16 cellular contexts compared by ENCODE assay signal in the genomic region with DNA sequence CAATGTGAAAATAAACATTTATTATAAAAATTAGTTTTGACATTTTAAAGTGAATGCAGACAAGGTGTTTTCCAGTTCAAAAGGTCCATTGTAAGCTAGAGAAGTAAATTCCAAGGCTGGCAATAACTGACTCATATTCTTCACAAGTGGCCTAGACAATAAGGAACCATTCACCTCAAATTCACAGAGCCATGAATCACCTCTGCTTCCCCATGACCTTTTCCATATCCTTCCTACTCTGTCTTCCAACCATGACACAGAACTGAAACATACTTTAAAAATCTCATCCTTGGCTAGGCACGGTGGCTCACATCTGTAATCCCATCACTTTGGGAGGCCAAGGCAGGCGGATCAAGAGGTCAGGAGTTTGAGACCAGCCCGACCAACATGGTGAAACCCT. TPM values are rescaled to one million over a fixed set of nuclear protein-coding genes. Genes with fewer than 3 reads are reported as not detected.
A peak's percentile ranks its signal among the peaks of the same experiment; 100 is the strongest.
DNase-seq lines count a peak whose midpoint lies in the region; ATAC-seq and TF ChIP-seq lines count a peak whose summit lies in the region.
"Had no signal": no experiment of that assay in that cellular context is flagged by ENCODE, and none has a peak within 500 bp of the region (broad histone marks: within the 10 kb centered on the region; RNA-seq: fewer than 3 reads in every experiment).

No MANE protein-coding gene starts in this region.

- no TSS peak for BruUV-seq in IMR-90 (replicated peaks; lab: Mats Ljungman, UMichigan)

- H3K27me3 ChIP-seq in IMR-90 (ENCODE audit: control insufficient read depth, insufficient read depth, low read length) (no peaks in the 10 kb centered on the region), MG63 (no peaks in the 10 kb centered on the region)
- H3K27me3 ChIP-seq: right lobe of liver had no signal

- intact Hi-C loops in IMR-90 (cut with micrococcal nuclease), result no loop called here

- H3K4me3 Mint-ChIP-seq in glutamatergic neuron (ENCODE audit: unreplicated experiment), result no peak overlapping the region
- H3K4me3 Mint-ChIP-seq in naive thymus-derived CD8-positive, alpha-beta T cell, result no peak overlapping the region
- H3K4me3 Mint-ChIP-seq: activated CD8-positive, alpha-beta memory T cell treated with anti-CD3 and anti-CD28 coated beads, Interleukin-2, amount 10 ng/mL, durations not matched to agents 7 days and 5 days; naive B cell had no signal

- no peak overlapping the region for H3K23ac ChIP-seq in IMR-90 (ENCODE audit: low read depth, low read length)

- no peak overlapping the region for H3K56ac ChIP-seq in IMR-90 (ENCODE audit: extremely low read depth, insufficient read depth, low read length)

- H2BK5ac ChIP-seq in IMR-90 (ENCODE audit: low read depth, low read length, poor library complexity, severe bottlenecking), result no peak overlapping the region

- H3K4ac ChIP-seq in IMR-90 (ENCODE audit: low read depth, low read length), result no peak overlapping the region

- no peaks in the 10 kb centered on the region for H3K9me3 Mint-ChIP-seq in glutamatergic neuron (ENCODE audit: unreplicated experiment)
- no peaks in the 10 kb centered on the region for H3K9me3 Mint-ChIP-seq in naive thymus-derived CD8-positive, alpha-beta T cell
- H3K9me3 Mint-ChIP-seq: naive B cell had no signal

- H3K36me3 ChIP-seq in IMR-90 (ENCODE audit: control insufficient read depth, insufficient read depth, low read length) (no peaks in the 10 kb centered on the region), MG63 (no peaks in the 10 kb centered on the region)

- no peak overlapping the region for H3K4me3 ChIP-seq in IMR-90 (ENCODE audit: insufficient read depth, low read depth, low read length)
- no peak overlapping the region for H3K4me3 ChIP-seq in MG63
- H3K4me3 ChIP-seq: right lobe of liver had no signal

- no peaks in the 10 kb centered on the region for H3K79me1 ChIP-seq in IMR-90 (ENCODE audit: low read depth in 1 of 2, low read length in 2 of 2)

- no peak overlapping the region for H2BK15ac ChIP-seq in IMR-90 (ENCODE audit: low read depth, low read length)

- TF ChIP-seq CTCF in IMR-90 (conservative IDR thresholded peaks at IDR 0.05; ENCODE audit: low read depth, low read length) (no peak), glutamatergic neuron (IDR thresholded peaks at IDR 0.05; ENCODE audit: partially characterized antibody, unreplicated experiment) (no peak)

- in situ Hi-C loops in ACHN (cut with HindIII; ENCODE audit: low pct_ligation_motif_present, low pct_unique_long_range_greater_than_20kb, low sequenced_read_pairs), result no loop called here
- in situ Hi-C loops in IMR-90 (cut with MboI; ENCODE audit: low sequenced_read_pairs), result loop anchor here (5.0 kb wide), 2 partner anchors 51 to 101 kb away; a partner anchor contains a TSS

- no CpG with 5 or more reads among the region's 3 CpGs for WGBS in IMR-90 (ENCODE audit: extremely low coverage in 2 of 2, insufficient read length in 1 of 2), 2 experiments

- POLR2A ChIA-PET in IMR-90 (lab: Charles Lee; ENCODE audit: unreplicated experiment), result no interaction called here
- POLR2A ChIA-PET in naive thymus-derived CD8-positive, alpha-beta T cell (lab: Charles Lee), result interaction anchor here (1.7 to 3.2 kb wide), 2 partner anchors 73 to 101 kb away, joined by 5 to 31 read pairs; a partner anchor contains a TSS

- no peak overlapping the region for H3K18ac ChIP-seq in IMR-90 (ENCODE audit: low read depth, low read length)

- H4K5ac ChIP-seq in IMR-90 (ENCODE audit: low read depth, low read length), result no peak overlapping the region

- no peak overlapping the region for H3K4me2 ChIP-seq in IMR-90 (ENCODE audit: low read depth, low read length)

- H2AFZ ChIP-seq in IMR-90 (replicated peaks; ENCODE audit: low read length, poor library complexity), result no peak overlapping the region

- H3K27ac Mint-ChIP-seq in glutamatergic neuron (ENCODE audit: unreplicated experiment), result no peak overlapping the region
- H3K27ac Mint-ChIP-seq in naive thymus-derived CD8-positive, alpha-beta T cell, result peak overlapping the region in 1 of 10 donors; percentile 0
- H3K27ac Mint-ChIP-seq: activated CD8-positive, alpha-beta memory T cell treated with anti-CD3 and anti-CD28 coated beads, Interleukin-2, amount 10 ng/mL, durations not matched to agents 7 days and 5 days had no signal

- peak; percentile 87 for DNase-seq in ACHN
- DNase-seq in IMR-90, result peak; percentile 54
- DNase-seq in astrocyte of the hippocampus (ENCODE audit: low read depth, low spot score), result peak; percentile 63
- DNase-seq in kidney tubule cell (ENCODE audit: low spot score), result peak; percentile 98
- DNase-seq in glutamatergic neuron, result no peak
- no peak for DNase-seq in activated CD4-positive, alpha-beta T cell treated with anti-CD3 and anti-CD28 coated beads for 4 hours
- DNase-seq in MG63, result no peak
- DNase-seq in naive thymus-derived CD8-positive, alpha-beta T cell, result no peak
- DNase-seq: activated CD8-positive, alpha-beta memory T cell treated with anti-CD3 and anti-CD28 coated beads, Interleukin-2, amount 10 ng/mL, durations not matched to agents 7 days and 5 days; AML-193; aorta; naive B cell; NCI-H1105 treated with DMSO at 0.1 percent for 48 hours; right lobe of liver; T-helper 2 cell had no signal

- H4K20me1 ChIP-seq in IMR-90 (ENCODE audit: insufficient read depth, low read length), result no peaks in the 10 kb centered on the region

- H4K8ac ChIP-seq in IMR-90 (ENCODE audit: low read depth in 2 of 2, low read length in 2 of 2), result no peak overlapping the region

- no peak overlapping the region for H4K91ac ChIP-seq in IMR-90 (ENCODE audit: insufficient read depth, low read depth, low read length)

- no peak for TF ChIP-seq RAD21 in IMR-90 (IDR thresholded peaks at IDR 0.05; ENCODE audit: low read length)

- no peak for TF ChIP-seq POLR2A in IMR-90 (IDR thresholded peaks at IDR 0.05; ENCODE audit: low read depth, low read length)

- H2AK5ac ChIP-seq in IMR-90 (ENCODE audit: low read depth, low read length), result no peak overlapping the region

- no peak overlapping the region for H3K9ac ChIP-seq in IMR-90 (ENCODE audit: low read depth, low read length)

- no peak overlapping the region for H2AK9ac ChIP-seq in IMR-90 (replicated peaks; ENCODE audit: low read depth, low read length, poor library complexity)

- H3K9me3 ChIP-seq in IMR-90 (ENCODE audit: control insufficient read depth, insufficient read depth, low read length) (no peaks in the 10 kb centered on the region), MG63 (no peaks in the 10 kb centered on the region)
- H3K9me3 ChIP-seq: right lobe of liver had no signal

- no peak overlapping the region for H3K14ac ChIP-seq in IMR-90 (replicated peaks; ENCODE audit: low read depth, low read length)

- dilution Hi-C loops in IMR-90 (cut with HindIII; ENCODE audit: low sequenced_read_pairs, unreplicated experiment), result no loop called here

- ATAC-seq in IMR-90 (ENCODE audit: low read depth), result no peak
- no peak for ATAC-seq in naive thymus-derived CD8-positive, alpha-beta T cell

- no peaks in the 10 kb centered on the region for H3K9me1 ChIP-seq in IMR-90 (ENCODE audit: insufficient read depth, low read length)

- no peak overlapping the region for H2BK120ac ChIP-seq in IMR-90 (ENCODE audit: low read depth, low read length)

- no peaks in the 10 kb centered on the region for H3K4me1 ChIP-seq in IMR-90 (ENCODE audit: control insufficient read depth, insufficient read depth, low read length)

- H2BK20ac ChIP-seq in IMR-90 (ENCODE audit: low read depth, low read length), result no peak overlapping the region

- H3K27ac ChIP-seq in IMR-90 (ENCODE audit: insufficient read depth, low read length), result no peak overlapping the region

- no peaks in the 10 kb centered on the region for H3K4me1 Mint-ChIP-seq in glutamatergic neuron (ENCODE audit: low read depth, unreplicated experiment)
- H3K4me1 Mint-ChIP-seq in naive thymus-derived CD8-positive, alpha-beta T cell, result peaks cover 3 to 9% (median 5%) of the 10 kb centered on the region in 4 donors

- no peaks in the 10 kb centered on the region for H3K27me3 Mint-ChIP-seq in glutamatergic neuron (ENCODE audit: unreplicated experiment)
- H3K27me3 Mint-ChIP-seq in naive thymus-derived CD8-positive, alpha-beta T cell, result no peaks in the 10 kb centered on the region
- H3K27me3 Mint-ChIP-seq: naive B cell had no signal

- H3K36me3 Mint-ChIP-seq in glutamatergic neuron (ENCODE audit: unreplicated experiment), result no peaks in the 10 kb centered on the region
- H3K36me3 Mint-ChIP-seq in naive thymus-derived CD8-positive, alpha-beta T cell, result peaks cover 0 to 25% (median 12%) of the 10 kb centered on the region in 3 donors

- CTCF ChIA-PET in IMR-90 (lab: Yijun Ruan, JAX), result interaction anchor here (1.9 to 2.7 kb wide), 2 partner anchors 10 to 101 kb away, joined by 10 to 23 read pairs; a partner anchor contains a TSS

RNA-seq across cellular contexts. Expression of a gene that starts 24.8 kb away (rescaled TPM):
- total RNA-seq in IMR-90 (2012; rRNA removed) (0.83 and 2.2 TPM in 2 replicates), glutamatergic neuron (ENCODE audit: unreplicated experiment) (7.7 TPM)
- 0.47 and 0.79 TPM in 2 replicates for polyA plus RNA-seq in IMR-90 (2012; rRNA removed)
- polyA plus RNA-seq in IMR-90 (2012; cell fraction: cytosol; rRNA removed), result 0.78 and 2.0 TPM in 2 replicates
- 0.44 and 0.60 TPM in 2 replicates for polyA plus RNA-seq in IMR-90 (2012; cell fraction: nucleus; rRNA removed; ENCODE audit: low replicate concordance)
- 0.22 and 1.7 TPM in 2 replicates for total RNA-seq in MG63 (2014; rRNA removed; shearing (Covaris generic); ENCODE audit: low replicate concordance)
- total RNA-seq in naive thymus-derived CD8-positive, alpha-beta T cell, result 10 to 100 TPM; 16.3 to 16.4 TPM
- 1 to 10 TPM; 6.7 to 9.0 (median 8.1) TPM for polyA plus RNA-seq in naive thymus-derived CD8-positive, alpha-beta T cell

RNA-seq across cellular contexts. Expression of a gene that starts 41.6 kb away (rescaled TPM):
- total RNA-seq in IMR-90 (2012; rRNA removed), result not detected in 2 replicates
- polyA plus RNA-seq in IMR-90 (2012; rRNA removed), result not detected in 2 replicates
- not detected in 2 replicates for polyA plus RNA-seq in IMR-90 (2012; cell fraction: cytosol; rRNA removed)
- polyA plus RNA-seq in IMR-90 (2012; cell fraction: nucleus; rRNA removed; ENCODE audit: low replicate concordance), result not detected in 2 replicates
- not detected for total RNA-seq in glutamatergic neuron (ENCODE audit: unreplicated experiment)
- total RNA-seq in MG63 (2014; rRNA removed; shearing (Covaris generic); ENCODE audit: low replicate concordance), result not detected in 2 replicates
- not detected for total RNA-seq in naive thymus-derived CD8-positive, alpha-beta T cell
- polyA plus RNA-seq in naive thymus-derived CD8-positive, alpha-beta T cell, result not detected
- total RNA-seq: activated CD8-positive, alpha-beta memory T cell treated with anti-CD3 and anti-CD28 coated beads, Interleukin-2, amount 10 ng/mL, durations not matched to agents 7 days and 5 days; aorta; urinary bladder had no signal

RNA-seq across cellular contexts. Expression of a gene that starts 42.6 kb away (rescaled TPM):
- total RNA-seq in IMR-90 (2012; rRNA removed) (not detected in 2 replicates), glutamatergic neuron (ENCODE audit: unreplicated experiment) (24.2 TPM)
- 0.21 TPM in 1 of 2 replicates, not detected in the other for polyA plus RNA-seq in IMR-90 (2012; rRNA removed)
- polyA plus RNA-seq in IMR-90 (2012; cell fraction: cytosol; rRNA removed), result 0.49 TPM in 1 of 2 replicates, not detected in the other
- 0.25 and 0.46 TPM in 2 replicates for polyA plus RNA-seq in IMR-90 (2012; cell fraction: nucleus; rRNA removed; ENCODE audit: low replicate concordance)
- total RNA-seq in MG63 (2014; rRNA removed; shearing (Covaris generic); ENCODE audit: low replicate concordance), result not detected in 2 replicates
- 100 to 1,000 TPM; 100 to 108 TPM for total RNA-seq in naive thymus-derived CD8-positive, alpha-beta T cell
- polyA plus RNA-seq in naive thymus-derived CD8-positive, alpha-beta T cell, result 100 to 1,000 TPM; 342 to 508 (median 412) TPM

RNA-seq across cellular contexts. Expression of a gene that starts 49.6 kb away (rescaled TPM):
- total RNA-seq in IMR-90 (2012; rRNA removed) (62.2 and 78.9 TPM in 2 replicates), glutamatergic neuron (ENCODE audit: unreplicated experiment) (158 TPM)
- 34.6 and 37.1 TPM in 2 replicates for polyA plus RNA-seq in IMR-90 (2012; rRNA removed)
- 14.0 and 18.6 TPM in 2 replicates for polyA plus RNA-seq in IMR-90 (2012; cell fraction: cytosol; rRNA removed)
- polyA plus RNA-seq in IMR-90 (2012; cell fraction: nucleus; rRNA removed; ENCODE audit: low replicate concordance), result 122 and 130 TPM in 2 replicates
- 102 and 103 TPM in 2 replicates for total RNA-seq in MG63 (2014; rRNA removed; shearing (Covaris generic); ENCODE audit: low replicate concordance)
- 100 to 1,000 TPM; 107 to 118 TPM for total RNA-seq in naive thymus-derived CD8-positive, alpha-beta T cell
- polyA plus RNA-seq in naive thymus-derived CD8-positive, alpha-beta T cell, result 10 to 100 TPM in 1 of 3 donors, 1 to 10 TPM in 2; 4.3 to 11.1 (median 7.4) TPM

Comparison
In these comparisons a context has a peak if more than half of its experiments do, and no peak if none do; other contexts are left out.
1. DNase-seq: peak in ACHN (single experiment), IMR-90 (single experiment), astrocyte of the hippocampus (single experiment) and kidney tubule cell (single experiment); none in glutamatergic neuron (single experiment), activated CD4-positive, alpha-beta T cell treated with anti-CD3 and anti-CD28 coated beads for 4 hours (0 of 2), MG63 (single experiment) and naive thymus-derived CD8-positive, alpha-beta T cell (0 of 10).
2. RNA of a gene that starts 42.6 kb away (total RNA-seq): 100 to 108 TPM in naive thymus-derived CD8-positive, alpha-beta T cell and 24.2 TPM in glutamatergic neuron (single experiment); not detected in IMR-90 and not detected in MG63; every median in the first group is over 10 times any median in the second.